ENCODE assay signal across 9 cellular contexts in genomic region chr2:121080013-121080772, GRCh38.
DNase-seq lines count a peak whose midpoint lies in the region; ATAC-seq and TF ChIP-seq lines count a peak whose summit lies in the region.
"Had no signal": no experiment of that assay in that cellular context is flagged by ENCODE, and none has a peak within 500 bp of the region (broad histone marks: within the 10 kb centered on the region; RNA-seq: fewer than 3 reads in every experiment).

No MANE protein-coding gene starts in this region.

- peaks cover 14 to 17% of the 10 kb centered on the region in 2 donors for H3K27me3 Mint-ChIP-seq in CD4-positive, alpha-beta memory T cell
- H3K27me3 Mint-ChIP-seq in activated T-helper 2 cell treated with anti-CD3 and anti-CD28 coated beads, Interferon-gamma antibody, Interleukin-2, Interleukin-4, amounts not matched to agents 10 μg/mL and 5 μg/mL and 100 μg/mL, durations not matched to agents 14 hours and 24 hours and 36 hours (ENCODE audit: low read depth), result peaks cover 13% of the 10 kb centered on the region
- H3K27me3 Mint-ChIP-seq in progenitor cell of endocrine pancreas, result peaks cover 22% of the 10 kb centered on the region

- no peaks in the 10 kb centered on the region for H3K27me3 ChIP-seq in CD4-positive, alpha-beta memory T cell (ENCODE audit: insufficient read depth, low read length)
- peaks cover 5% of the 10 kb centered on the region; the same call in 1 of the 2 replicates for H3K27me3 ChIP-seq in HAP-1 (ENCODE audit: low read depth)

- in situ Hi-C loops in HAP-1 (cut with MboI; ENCODE audit: low sequenced_read_pairs), result no loop called here

- no peaks in the 10 kb centered on the region for H3K9me3 ChIP-seq in CD4-positive, alpha-beta memory T cell (ENCODE audit: control insufficient read depth in 1 of 2, low read length in 2 of 2)
- H3K9me3 ChIP-seq in HAP-1, result no peaks in the 10 kb centered on the region

- H3K27ac Mint-ChIP-seq in CD4-positive, alpha-beta memory T cell, result no peak overlapping the region
- no peak overlapping the region for H3K27ac Mint-ChIP-seq in activated T-helper 2 cell treated with anti-CD3 and anti-CD28 coated beads, Interferon-gamma antibody, Interleukin-2, Interleukin-4, amounts not matched to agents 10 μg/mL and 5 μg/mL and 100 μg/mL, durations not matched to agents 14 hours and 24 hours and 36 hours
- no peak overlapping the region for H3K27ac Mint-ChIP-seq in progenitor cell of endocrine pancreas
- H3K27ac Mint-ChIP-seq: IgD-negative memory B cell had no signal

- no peaks in the 10 kb centered on the region for H3K4me1 ChIP-seq in CD4-positive, alpha-beta memory T cell (ENCODE audit: insufficient read depth, low read length)
- H3K4me1 ChIP-seq in HAP-1, result peaks cover 8% of the 10 kb centered on the region

- DNase-seq in CD4-positive, alpha-beta memory T cell, result peak in 4 of 5 donors; percentile 8 to 29 (median 20)
- DNase-seq in HAP-1 (ENCODE audit: low spot score in 2 of 2), result peak; percentile 39 to 85
- peak; percentile 46 for DNase-seq in NCI-H82 treated with DMSO at 0.1 percent for 48 hours (lab: John Stamatoyannopoulos, UW; ENCODE audit: unreplicated experiment)
- peak; percentile 16 for DNase-seq in activated T-helper 2 cell treated with anti-CD3 and anti-CD28 coated beads, Interferon-gamma antibody, Interleukin-2, Interleukin-4, amounts not matched to agents 10 μg/mL and 5 μg/mL and 100 μg/mL, durations not matched to agents 14 hours and 24 hours and 36 hours (ENCODE audit: low spot score)
- DNase-seq in germinal center (ENCODE audit: low spot score), result peak; percentile 55
- DNase-seq in progenitor cell of endocrine pancreas (ENCODE audit: low spot score, unreplicated experiment), result peak; percentile 73

- CTCF ChIA-PET in CD4-positive, alpha-beta memory T cell (lab: Charles Lee; ENCODE audit: partially characterized antibody), result interaction anchor here (0.7 to 4.8 kb wide), 13 partner anchors 8 to 386 kb away, joined by 3 to 34 read pairs (median 4); no protein-coding TSS in a partner anchor

- H3K36me3 Mint-ChIP-seq in CD4-positive, alpha-beta memory T cell, result no peaks in the 10 kb centered on the region
- H3K36me3 Mint-ChIP-seq in activated T-helper 2 cell treated with anti-CD3 and anti-CD28 coated beads, Interferon-gamma antibody, Interleukin-2, Interleukin-4, amounts not matched to agents 10 μg/mL and 5 μg/mL and 100 μg/mL, durations not matched to agents 14 hours and 24 hours and 36 hours (ENCODE audit: low read depth), result no peaks in the 10 kb centered on the region
- H3K36me3 Mint-ChIP-seq in progenitor cell of endocrine pancreas (ENCODE audit: insufficient read depth), result no peaks in the 10 kb centered on the region
- H3K36me3 Mint-ChIP-seq: IgD-negative memory B cell had no signal

- peak; percentile 92 for TF ChIP-seq CTCF in progenitor cell of endocrine pancreas (IDR thresholded peaks at IDR 0.05; ENCODE audit: unreplicated experiment)

- POLR2A ChIA-PET in CD4-positive, alpha-beta memory T cell (lab: Charles Lee; ENCODE audit: partially characterized antibody), result no interaction called here

- no peaks in the 10 kb centered on the region for H3K36me3 ChIP-seq in CD4-positive, alpha-beta memory T cell (ENCODE audit: insufficient read depth, low read length)
- H3K36me3 ChIP-seq in HAP-1 (replicated peaks), result no peaks in the 10 kb centered on the region

- no peak overlapping the region for H3K27ac ChIP-seq in CD4-positive, alpha-beta memory T cell (ENCODE audit: low read depth, low read length)

- H3K9me3 Mint-ChIP-seq in CD4-positive, alpha-beta memory T cell, result no peaks in the 10 kb centered on the region
- H3K9me3 Mint-ChIP-seq in activated T-helper 2 cell treated with anti-CD3 and anti-CD28 coated beads, Interferon-gamma antibody, Interleukin-2, Interleukin-4, amounts not matched to agents 10 μg/mL and 5 μg/mL and 100 μg/mL, durations not matched to agents 14 hours and 24 hours and 36 hours, result no peaks in the 10 kb centered on the region
- H3K9me3 Mint-ChIP-seq in progenitor cell of endocrine pancreas (ENCODE audit: low read depth), result no peaks in the 10 kb centered on the region

- H3K4me3 ChIP-seq in CD4-positive, alpha-beta memory T cell (ENCODE audit: low read length in 2 of 2), result no peak overlapping the region
- H3K4me3 ChIP-seq in HAP-1, result no peak overlapping the region

- H3K4me1 Mint-ChIP-seq in CD4-positive, alpha-beta memory T cell, result peaks cover 0 to 3% (median 0%) of the 10 kb centered on the region in 4 donors
- peaks cover 2% of the 10 kb centered on the region for H3K4me1 Mint-ChIP-seq in activated T-helper 2 cell treated with anti-CD3 and anti-CD28 coated beads, Interferon-gamma antibody, Interleukin-2, Interleukin-4, amounts not matched to agents 10 μg/mL and 5 μg/mL and 100 μg/mL, durations not matched to agents 14 hours and 24 hours and 36 hours (ENCODE audit: low read depth)
- H3K4me1 Mint-ChIP-seq in progenitor cell of endocrine pancreas (ENCODE audit: low read depth), result no peaks in the 10 kb centered on the region

- no peak overlapping the region for H3K4me3 Mint-ChIP-seq in CD4-positive, alpha-beta memory T cell
- no peak overlapping the region for H3K4me3 Mint-ChIP-seq in activated T-helper 2 cell treated with anti-CD3 and anti-CD28 coated beads, Interferon-gamma antibody, Interleukin-2, Interleukin-4, amounts not matched to agents 10 μg/mL and 5 μg/mL and 100 μg/mL, durations not matched to agents 14 hours and 24 hours and 36 hours (ENCODE audit: low read depth)
- no peak overlapping the region for H3K4me3 Mint-ChIP-seq in progenitor cell of endocrine pancreas (ENCODE audit: low read depth)
- H3K4me3 Mint-ChIP-seq: IgD-negative memory B cell had no signal

- ATAC-seq in HG02852 (IDR thresholded peaks at IDR 0.05; ENCODE audit: unreplicated experiment) (no peak), HG03196 (IDR thresholded peaks at IDR 0.05; ENCODE audit: unreplicated experiment) (no peak)

- intact Hi-C loops in CD4-positive, alpha-beta memory T cell (cut with micrococcal nuclease), result no loop called here
- intact Hi-C loops in activated T-helper 2 cell treated with anti-CD3 and anti-CD28 coated beads, Interferon-gamma antibody, Interleukin-2, Interleukin-4, amounts not matched to agents 10 μg/mL and 5 μg/mL and 100 μg/mL, durations not matched to agents 14 hours and 24 hours and 36 hours (cut with micrococcal nuclease), result no loop called here

Comparison
In these comparisons a context has a peak if more than half of its experiments do, and no peak if none do; other contexts are left out.
1. DNase-seq: peak in every context shown above with its lines; median percentile 73 in progenitor cell of endocrine pancreas; 62 in HAP-1; 55 in germinal center; 46 in NCI-H82 treated with DMSO at 0.1 percent for 48 hours; 20 in CD4-positive, alpha-beta memory T cell; 16 in activated T-helper 2 cell treated with anti-CD3 and anti-CD28 coated beads, Interferon-gamma antibody, Interleukin-2, Interleukin-4, amounts not matched to agents 10 μg/mL and 5 μg/mL and 100 μg/mL, durations not matched to agents 14 hours and 24 hours and 36 hours.